In the genomic region with DNA sequence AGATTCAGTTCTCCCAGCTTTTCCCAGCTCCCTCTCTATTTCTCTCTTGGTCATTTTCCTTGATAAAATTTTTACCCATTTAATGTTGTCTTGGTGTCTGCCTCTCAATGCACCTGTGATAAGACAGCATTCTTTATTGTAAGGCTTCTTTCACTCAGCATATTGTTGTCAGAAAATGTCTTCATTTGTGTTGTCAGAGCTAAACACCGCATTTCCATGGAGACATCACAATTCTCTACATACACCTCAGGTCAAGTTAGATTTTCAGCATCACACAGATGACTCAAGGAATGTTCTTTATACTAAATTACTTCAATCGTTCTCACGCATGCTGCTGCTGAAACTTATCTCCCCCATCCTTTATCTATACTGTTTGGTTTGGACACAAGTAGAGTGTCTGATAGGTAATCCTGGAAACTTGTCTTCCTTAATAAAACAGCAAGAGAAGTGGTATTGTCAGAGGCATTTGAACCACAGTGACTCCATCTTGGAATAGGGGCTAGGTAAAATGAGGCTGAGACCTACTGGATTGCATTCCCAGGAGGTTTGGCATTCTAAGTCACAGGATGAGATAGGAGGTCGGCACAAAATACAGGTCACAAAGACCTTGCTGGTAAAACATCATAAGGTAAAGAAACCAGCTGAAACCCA, we compare ENCODE assay signal across 1 cellular context.
A peak's percentile ranks its signal among the peaks of the same experiment; 100 is the strongest.
TF ChIP-seq lines count a peak whose summit lies in the region.

No MANE protein-coding gene starts in this region.

TF ChIP-seq in K562, 482 proteins besides CTCF, POLR2A, EP300 and RAD21 (continued from another document and continues in another):
- TF ChIP-seq, protein P1, sequence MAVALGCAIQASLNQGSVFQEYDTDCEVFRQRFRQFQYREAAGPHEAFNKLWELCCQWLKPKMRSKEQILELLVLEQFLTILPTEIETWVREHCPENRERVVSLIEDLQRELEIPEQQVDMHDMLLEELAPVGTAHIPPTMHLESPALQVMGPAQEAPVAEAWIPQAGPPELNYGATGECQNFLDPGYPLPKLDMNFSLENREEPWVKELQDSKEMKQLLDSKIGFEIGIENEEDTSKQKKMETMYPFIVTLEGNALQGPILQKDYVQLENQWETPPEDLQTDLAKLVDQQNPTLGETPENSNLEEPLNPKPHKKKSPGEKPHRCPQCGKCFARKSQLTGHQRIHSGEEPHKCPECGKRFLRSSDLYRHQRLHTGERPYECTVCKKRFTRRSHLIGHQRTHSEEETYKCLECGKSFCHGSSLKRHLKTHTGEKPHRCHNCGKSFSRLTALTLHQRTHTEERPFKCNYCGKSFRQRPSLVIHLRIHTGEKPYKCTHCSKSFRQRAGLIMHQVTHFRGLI (CRISPR knock-in tag; IDR thresholded peaks at IDR 0.05): no peak
- TF ChIP-seq MEF2D (tag; conservative IDR thresholded peaks at IDR 0.05; ENCODE audit: low read depth) (peak; percentile 64; the same call in 1 of the 2 replicates), ZNF551 (CRISPR knock-in tag; IDR thresholded peaks at IDR 0.05) (no peak), TAF15 (IDR thresholded peaks at IDR 0.05; ENCODE audit: low read depth, low read length) (no peak), ZNF764 (CRISPR knock-in tag; IDR thresholded peaks at IDR 0.05; ENCODE audit: low read depth) (no peak), CHD2 (IDR thresholded peaks at IDR 0.05; ENCODE audit: low read depth, low read length) (no peak), KDM4B (IDR thresholded peaks at IDR 0.05; ENCODE audit: borderline replicate concordance in 2 of 2, low read depth in 1 of 2) (no peak), CBFA2T3 (IDR thresholded peaks at IDR 0.05) (no peak), ETV1 (tag; conservative IDR thresholded peaks at IDR 0.05; ENCODE audit: low read depth) (peak; percentile 46), MCM3 (IDR thresholded peaks at IDR 0.05) (no peak), USF1 (CRISPR knock-in tag; IDR thresholded peaks at IDR 0.05) (no peak), ZNF589 (CRISPR knock-in tag; IDR thresholded peaks at IDR 0.05; ENCODE audit: low read depth) (peak; percentile 71; the same call in 1 of the 2 replicates), CREB5 (CRISPR knock-in tag; IDR thresholded peaks at IDR 0.05) (no peak), AFF4 (CRISPR knock-in tag; IDR thresholded peaks at IDR 0.05) (no peak), NFIX (CRISPR knock-in tag; IDR thresholded peaks at IDR 0.05; ENCODE audit: low read depth) (no peak), NFATC3 (IDR thresholded peaks at IDR 0.05) (no peak), SP2 (IDR thresholded peaks at IDR 0.05; ENCODE audit: extremely low read depth, low read depth, low read length, poor library complexity, severe bottlenecking) (no peak), TRIM25 (IDR thresholded peaks at IDR 0.05; ENCODE audit: borderline replicate concordance) (no peak), NEUROD1 (IDR thresholded peaks at IDR 0.05; ENCODE audit: borderline replicate concordance, low read depth, low read length, partially characterized antibody) (no peak), TSHZ1 (CRISPR knock-in tag; IDR thresholded peaks at IDR 0.05) (no peak), RFX5 (IDR thresholded peaks at IDR 0.05; ENCODE audit: low read depth, low read length) (no peak), ESRRA (IDR thresholded peaks at IDR 0.05; ENCODE audit: borderline replicate concordance, low read depth) (no peak), TBL1XR1 (IDR thresholded peaks at IDR 0.05; ENCODE audit: low read length in 2 of 2) (no peak), DMBX1 (CRISPR knock-in tag; IDR thresholded peaks at IDR 0.05; ENCODE audit: borderline replicate concordance) (peak; percentile 60; the same call in 1 of the 2 replicates), NONO (IDR thresholded peaks at IDR 0.05; ENCODE audit: low read depth in 2 of 2, low read length in 1 of 2) (no peak), YBX1 (IDR thresholded peaks at IDR 0.05) (no peak), ZNF395 (CRISPR knock-in tag; IDR thresholded peaks at IDR 0.05) (peak; percentile 74; the same call in 1 of the 2 replicates), ERF (CRISPR knock-in tag; IDR thresholded peaks at IDR 0.05) (no peak), POLR2B (IDR thresholded peaks at IDR 0.05; ENCODE audit: low read depth, partially characterized antibody) (no peak), ZNF232 (CRISPR knock-in tag; IDR thresholded peaks at IDR 0.05) (no peak), MAFG (tag; conservative IDR thresholded peaks at IDR 0.05) (no peak), EZH2 (IDR thresholded peaks at IDR 0.05; ENCODE audit: borderline replicate concordance, low read depth, low read length) (no peak)
- TF ChIP-seq, protein P2, sequence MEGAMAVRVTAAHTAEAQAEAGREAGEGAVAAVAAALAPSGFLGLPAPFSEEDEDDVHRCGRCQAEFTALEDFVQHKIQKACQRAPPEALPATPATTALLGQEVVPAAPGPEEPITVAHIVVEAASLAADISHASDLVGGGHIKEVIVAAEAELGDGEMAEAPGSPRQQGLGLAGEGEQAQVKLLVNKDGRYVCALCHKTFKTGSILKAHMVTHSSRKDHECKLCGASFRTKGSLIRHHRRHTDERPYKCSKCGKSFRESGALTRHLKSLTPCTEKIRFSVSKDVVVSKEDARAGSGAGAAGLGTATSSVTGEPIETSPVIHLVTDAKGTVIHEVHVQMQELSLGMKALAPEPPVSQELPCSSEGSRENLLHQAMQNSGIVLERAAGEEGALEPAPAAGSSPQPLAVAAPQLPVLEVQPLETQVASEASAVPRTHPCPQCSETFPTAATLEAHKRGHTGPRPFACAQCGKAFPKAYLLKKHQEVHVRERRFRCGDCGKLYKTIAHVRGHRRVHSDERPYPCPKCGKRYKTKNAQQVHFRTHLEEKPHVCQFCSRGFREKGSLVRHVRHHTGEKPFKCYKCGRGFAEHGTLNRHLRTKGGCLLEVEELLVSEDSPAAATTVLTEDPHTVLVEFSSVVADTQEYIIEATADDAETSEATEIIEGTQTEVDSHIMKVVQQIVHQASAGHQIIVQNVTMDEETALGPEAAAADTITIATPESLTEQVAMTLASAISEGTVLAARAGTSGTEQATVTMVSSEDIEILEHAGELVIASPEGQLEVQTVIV (CRISPR knock-in tag; IDR thresholded peaks at IDR 0.05; ENCODE audit: borderline replicate concordance): no peak
- TF ChIP-seq, protein P3, sequence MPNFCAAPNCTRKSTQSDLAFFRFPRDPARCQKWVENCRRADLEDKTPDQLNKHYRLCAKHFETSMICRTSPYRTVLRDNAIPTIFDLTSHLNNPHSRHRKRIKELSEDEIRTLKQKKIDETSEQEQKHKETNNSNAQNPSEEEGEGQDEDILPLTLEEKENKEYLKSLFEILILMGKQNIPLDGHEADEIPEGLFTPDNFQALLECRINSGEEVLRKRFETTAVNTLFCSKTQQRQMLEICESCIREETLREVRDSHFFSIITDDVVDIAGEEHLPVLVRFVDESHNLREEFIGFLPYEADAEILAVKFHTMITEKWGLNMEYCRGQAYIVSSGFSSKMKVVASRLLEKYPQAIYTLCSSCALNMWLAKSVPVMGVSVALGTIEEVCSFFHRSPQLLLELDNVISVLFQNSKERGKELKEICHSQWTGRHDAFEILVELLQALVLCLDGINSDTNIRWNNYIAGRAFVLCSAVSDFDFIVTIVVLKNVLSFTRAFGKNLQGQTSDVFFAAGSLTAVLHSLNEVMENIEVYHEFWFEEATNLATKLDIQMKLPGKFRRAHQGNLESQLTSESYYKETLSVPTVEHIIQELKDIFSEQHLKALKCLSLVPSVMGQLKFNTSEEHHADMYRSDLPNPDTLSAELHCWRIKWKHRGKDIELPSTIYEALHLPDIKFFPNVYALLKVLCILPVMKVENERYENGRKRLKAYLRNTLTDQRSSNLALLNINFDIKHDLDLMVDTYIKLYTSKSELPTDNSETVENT (CRISPR knock-in tag; IDR thresholded peaks at IDR 0.05): no peak
- TF ChIP-seq, protein P4, sequence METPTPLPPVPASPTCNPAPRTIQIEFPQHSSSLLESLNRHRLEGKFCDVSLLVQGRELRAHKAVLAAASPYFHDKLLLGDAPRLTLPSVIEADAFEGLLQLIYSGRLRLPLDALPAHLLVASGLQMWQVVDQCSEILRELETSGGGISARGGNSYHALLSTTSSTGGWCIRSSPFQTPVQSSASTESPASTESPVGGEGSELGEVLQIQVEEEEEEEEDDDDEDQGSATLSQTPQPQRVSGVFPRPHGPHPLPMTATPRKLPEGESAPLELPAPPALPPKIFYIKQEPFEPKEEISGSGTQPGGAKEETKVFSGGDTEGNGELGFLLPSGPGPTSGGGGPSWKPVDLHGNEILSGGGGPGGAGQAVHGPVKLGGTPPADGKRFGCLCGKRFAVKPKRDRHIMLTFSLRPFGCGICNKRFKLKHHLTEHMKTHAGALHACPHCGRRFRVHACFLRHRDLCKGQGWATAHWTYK (CRISPR knock-in tag; IDR thresholded peaks at IDR 0.05): no peak
